Comparison of ENCODE assay signal across 1 cellular context in the genomic region with DNA sequence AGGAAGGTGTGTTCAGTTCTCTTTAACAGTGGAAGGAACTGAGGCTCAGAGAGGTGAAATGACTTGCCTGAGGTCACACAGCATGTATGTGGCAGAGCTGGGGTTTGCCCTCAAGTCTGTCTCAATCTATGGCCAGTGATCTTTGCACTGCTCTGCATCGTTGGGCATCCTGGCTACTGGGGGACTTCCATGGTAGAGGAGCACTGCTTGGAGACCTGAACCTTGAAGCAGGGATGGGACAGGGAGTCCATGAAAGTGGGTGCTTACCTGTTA.
TF ChIP-seq lines count a peak whose summit lies in the region.

No MANE protein-coding gene starts in this region.

TF ChIP-seq in H1, 55 proteins besides CTCF, POLR2A, EP300 and RAD21:
- TF ChIP-seq CHD2 (IDR thresholded peaks at IDR 0.05; ENCODE audit: low read length) = no peak
- TF ChIP-seq JUN (IDR thresholded peaks at IDR 0.05; ENCODE audit: low read depth, low read length) = no peak
- no peak for TF ChIP-seq SAP30 (IDR thresholded peaks at IDR 0.05; ENCODE audit: insufficient read depth, insufficient replicate concordance, low read length)
